In the genomic region with DNA sequence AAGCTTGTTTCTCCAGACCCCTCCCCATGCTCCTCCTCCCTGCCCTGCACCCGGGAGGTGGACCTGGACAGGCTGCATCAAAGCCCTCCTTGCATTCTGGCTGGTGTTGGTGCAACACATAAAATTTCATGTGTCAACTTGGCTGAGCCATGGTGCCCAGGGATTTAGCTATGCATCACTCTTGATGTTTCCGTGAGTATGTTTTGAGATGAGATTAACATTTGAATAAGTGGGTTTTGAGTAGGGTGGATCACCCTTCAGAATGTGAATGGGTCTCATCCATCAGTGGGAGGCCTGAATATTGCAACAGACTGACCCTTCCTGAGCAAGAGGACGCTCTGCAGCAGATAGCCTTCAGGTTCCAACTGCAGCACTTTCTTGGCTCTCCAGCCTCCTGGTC, we compare ENCODE assay signal across 24 cellular contexts. TPM values are rescaled to one million over a fixed set of nuclear protein-coding genes. Genes with fewer than 3 reads are reported as not detected.
"Had no signal": no experiment of that assay in that cellular context is flagged by ENCODE, and none has a peak within 500 bp of the region (broad histone marks: within the 10 kb centered on the region; RNA-seq: fewer than 3 reads in every experiment).

No MANE protein-coding gene starts in this region.

- H3K9me3 Mint-ChIP-seq: naive B cell, nephron progenitor cell had no signal

- H3K27me3 Mint-ChIP-seq: naive B cell had no signal

- DNase-seq: colonic mucosa; dermis blood vessel endothelial cell; esophagus squamous epithelium; foreskin fibroblast; left colon; left ventricle myocardium superior; mesenchymal stem cell; midbrain; naive B cell; nephron progenitor cell; ovary; sigmoid colon; stimulated activated naive CD4-positive, alpha-beta T cell; stomach; substantia nigra; transverse colon had no signal

- H3K9me3 ChIP-seq: colonic mucosa, esophagus squamous epithelium, ovary, right atrium auricular region, sigmoid colon, stomach, thoracic aorta, transverse colon had no signal

- H3K27ac ChIP-seq: colonic mucosa, esophagus squamous epithelium, ovary, right atrium auricular region, sigmoid colon, skin epidermis, stomach, thoracic aorta, transverse colon had no signal

- ATAC-seq: left colon, left ventricle myocardium superior had no signal

- H3K4me3 Mint-ChIP-seq: nephron progenitor cell had no signal

- H3K4me3 ChIP-seq: colonic mucosa, esophagus squamous epithelium, lung, ovary, right atrium auricular region, sigmoid colon, skin epidermis, stomach, thoracic aorta, transverse colon had no signal

- H3K27me3 ChIP-seq: colonic mucosa, ovary, right atrium auricular region, sigmoid colon, transverse colon had no signal

- H3K27ac Mint-ChIP-seq: naive B cell, nephron progenitor cell had no signal

- H3K4me1 ChIP-seq: colonic mucosa, right atrium auricular region, sigmoid colon had no signal

- H3K36me3 Mint-ChIP-seq: naive B cell had no signal

- H3K36me3 ChIP-seq: colonic mucosa, esophagus squamous epithelium, ovary, right atrium auricular region, sigmoid colon, stomach, thoracic aorta, transverse colon had no signal

RNA-seq across cellular contexts. Expression of a gene that starts 4.4 kb away (rescaled TPM):
- total RNA-seq: colonic mucosa, dermis blood vessel endothelial cell, epithelial cell of proximal tubule, esophagus squamous epithelium, kidney epithelial cell, left colon, left ventricle myocardium superior, ovary, posterior vena cava, right atrium auricular region, sigmoid colon, stomach, thoracic aorta, transverse colon, ureter had no signal
